ENCODE assay signal across 1 cellular context in the genomic region with DNA sequence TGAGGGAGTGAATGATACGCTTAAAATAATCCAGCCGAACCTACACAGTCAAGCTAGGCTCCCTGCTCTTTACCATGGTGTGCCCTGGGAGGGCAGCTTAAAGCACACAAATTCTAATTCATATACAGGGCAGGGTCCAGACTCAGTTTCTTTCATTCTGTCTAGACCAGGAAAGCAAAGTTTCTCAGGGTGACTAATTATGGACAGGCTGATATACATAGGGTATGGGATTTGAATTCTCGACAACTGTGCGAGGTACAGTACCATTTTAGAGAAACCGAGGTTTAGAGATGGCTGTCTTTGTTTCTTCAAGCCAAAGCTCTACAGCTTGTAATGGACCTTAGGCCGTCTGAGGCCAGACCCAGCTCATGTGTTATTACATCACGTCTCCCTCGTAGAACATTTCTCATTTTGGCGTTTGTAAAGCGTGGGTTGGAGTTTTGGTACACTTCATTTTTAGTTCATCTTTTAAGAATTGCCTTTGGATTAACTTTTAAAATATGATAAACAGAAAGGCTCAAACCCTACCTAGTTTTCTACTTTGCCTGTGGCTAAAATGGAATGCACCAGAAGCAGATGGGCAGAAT.
TF ChIP-seq lines count a peak whose summit lies in the region.

No MANE protein-coding gene starts in this region.

TF ChIP-seq in IMR-90, 13 proteins besides CTCF, POLR2A, EP300 and RAD21:
- TF ChIP-seq, protein P1, sequence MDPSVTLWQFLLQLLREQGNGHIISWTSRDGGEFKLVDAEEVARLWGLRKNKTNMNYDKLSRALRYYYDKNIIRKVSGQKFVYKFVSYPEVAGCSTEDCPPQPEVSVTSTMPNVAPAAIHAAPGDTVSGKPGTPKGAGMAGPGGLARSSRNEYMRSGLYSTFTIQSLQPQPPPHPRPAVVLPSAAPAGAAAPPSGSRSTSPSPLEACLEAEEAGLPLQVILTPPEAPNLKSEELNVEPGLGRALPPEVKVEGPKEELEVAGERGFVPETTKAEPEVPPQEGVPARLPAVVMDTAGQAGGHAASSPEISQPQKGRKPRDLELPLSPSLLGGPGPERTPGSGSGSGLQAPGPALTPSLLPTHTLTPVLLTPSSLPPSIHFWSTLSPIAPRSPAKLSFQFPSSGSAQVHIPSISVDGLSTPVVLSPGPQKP (IDR thresholded peaks at IDR 0.05; ENCODE audit: borderline replicate concordance, low read depth, low read length): no peak
- TF ChIP-seq CEBPB (IDR thresholded peaks at IDR 0.05; ENCODE audit: low read depth, low read length): peak; percentile 13; the same call in 1 of the 2 replicates
TF ChIP-seq in IMR-90: peak in this region for 1.
